Comparison of ENCODE assay signal across 8 cellular contexts in the genomic region with DNA sequence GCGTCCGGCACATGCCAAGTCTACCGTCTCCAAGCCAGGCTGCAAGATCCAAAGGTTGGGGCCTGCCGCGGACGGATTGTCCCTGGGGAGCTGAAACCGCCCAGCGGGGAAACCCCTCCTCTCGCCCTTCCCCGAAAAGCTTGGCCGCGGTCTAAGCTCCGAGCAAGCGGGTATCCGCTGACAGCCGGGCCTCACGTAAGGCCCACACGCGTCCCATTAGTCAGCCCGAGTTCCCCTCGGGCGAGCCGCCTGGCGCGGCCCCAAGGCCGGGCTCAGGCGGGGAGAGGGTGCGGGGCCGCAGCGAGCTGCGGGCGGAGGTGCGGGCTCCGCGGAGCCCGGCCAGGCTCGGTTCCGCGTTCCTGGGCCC. TPM values are rescaled to one million over a fixed set of nuclear protein-coding genes. Genes with fewer than 3 reads are reported as not detected.
DNase-seq lines count a peak whose midpoint lies in the region; ATAC-seq lines count a peak whose summit lies in the region.

No MANE protein-coding gene starts in this region.

- intact Hi-C loops in activated T-helper 1 cell treated with anti-CD3 and anti-CD28 coated beads, Interleukin-12 subunit alpha, Interleukin-12 subunit beta, Interleukin-2, Interleukin-4 antibody, amounts not matched to agents 30 ng/mL and 10 ng/mL and 1 ng/mL, durations not matched to agents 14 hours and 24 hours and 36 hours (cut with micrococcal nuclease) = loop anchor here (5.0 kb wide), 2 partner anchors 163 to 1302 kb away; partner anchors contain the start of gene MID1IP1

- H3K9me3 Mint-ChIP-seq in activated T-helper 1 cell treated with anti-CD3 and anti-CD28 coated beads, Interleukin-12 subunit alpha, Interleukin-12 subunit beta, Interleukin-2, Interleukin-4 antibody, amounts not matched to agents 30 ng/mL and 10 ng/mL and 1 ng/mL, durations not matched to agents 14 hours and 24 hours and 36 hours = no peaks in the 10 kb centered on the region
- no peaks in the 10 kb centered on the region for H3K9me3 Mint-ChIP-seq in stimulated activated memory B cell treated with anti-CD40 and anti-IgM and Interleukin-4, amounts not matched to agents 10 μg/mL and 1 μg/mL and 100 μg/mL, for 72 hours

- peak overlapping the region; percentile 29 for H3K4me3 ChIP-seq in iPS-11a (ENCODE audit: low read depth, low read length)

- no peaks in the 10 kb centered on the region for H3K36me3 Mint-ChIP-seq in activated T-helper 1 cell treated with anti-CD3 and anti-CD28 coated beads, Interleukin-12 subunit alpha, Interleukin-12 subunit beta, Interleukin-2, Interleukin-4 antibody, amounts not matched to agents 30 ng/mL and 10 ng/mL and 1 ng/mL, durations not matched to agents 14 hours and 24 hours and 36 hours (ENCODE audit: low read depth)
- H3K36me3 Mint-ChIP-seq in stimulated activated memory B cell treated with anti-CD40 and anti-IgM and Interleukin-4, amounts not matched to agents 10 μg/mL and 1 μg/mL and 100 μg/mL, for 72 hours = no peaks in the 10 kb centered on the region

- peak; percentile 69 for DNase-seq in activated effector memory CD4-positive, alpha-beta T cell treated with anti-CD3 and anti-CD28 coated beads, Interleukin-2, amount 50 U/mL, for 16 hours
- no peak for DNase-seq in activated effector memory CD4-positive, alpha-beta T cell treated with Interleukin-2 at 50 U/mL for 16 hours
- DNase-seq in activated T-helper 1 cell treated with anti-CD3 and anti-CD28 coated beads, Interleukin-12 subunit alpha, Interleukin-12 subunit beta, Interleukin-2, Interleukin-4 antibody, amounts not matched to agents 30 ng/mL and 10 ng/mL and 1 ng/mL, durations not matched to agents 14 hours and 24 hours and 36 hours (ENCODE audit: low spot score) = no peak
- DNase-seq in NCI-H1105 treated with DMSO at 0.1 percent for 48 hours (lab: John Stamatoyannopoulos, UW) = no peak

- H3K4me3 Mint-ChIP-seq in activated T-helper 1 cell treated with anti-CD3 and anti-CD28 coated beads, Interleukin-12 subunit alpha, Interleukin-12 subunit beta, Interleukin-2, Interleukin-4 antibody, amounts not matched to agents 30 ng/mL and 10 ng/mL and 1 ng/mL, durations not matched to agents 14 hours and 24 hours and 36 hours = peak overlapping the region; percentile 47
- H3K4me3 Mint-ChIP-seq in stimulated activated memory B cell treated with anti-CD40 and anti-IgM and Interleukin-4, amounts not matched to agents 10 μg/mL and 1 μg/mL and 100 μg/mL, for 72 hours = peak overlapping the region; percentile 61

- H3K27ac Mint-ChIP-seq in activated T-helper 1 cell treated with anti-CD3 and anti-CD28 coated beads, Interleukin-12 subunit alpha, Interleukin-12 subunit beta, Interleukin-2, Interleukin-4 antibody, amounts not matched to agents 30 ng/mL and 10 ng/mL and 1 ng/mL, durations not matched to agents 14 hours and 24 hours and 36 hours = no peak overlapping the region
- no peak overlapping the region for H3K27ac Mint-ChIP-seq in stimulated activated memory B cell treated with anti-CD40 and anti-IgM and Interleukin-4, amounts not matched to agents 10 μg/mL and 1 μg/mL and 100 μg/mL, for 72 hours

- ATAC-seq in HG03521 (IDR thresholded peaks at IDR 0.05; ENCODE audit: unreplicated experiment) (peak; percentile 31), HG02938 (IDR thresholded peaks at IDR 0.05; ENCODE audit: unreplicated experiment) (no peak)
- peak; percentile 73 for ATAC-seq in stimulated activated memory B cell treated with anti-CD40 and anti-IgM and Interleukin-4, amounts not matched to agents 10 μg/mL and 1 μg/mL and 100 μg/mL, for 72 hours

- H3K4me1 Mint-ChIP-seq in activated T-helper 1 cell treated with anti-CD3 and anti-CD28 coated beads, Interleukin-12 subunit alpha, Interleukin-12 subunit beta, Interleukin-2, Interleukin-4 antibody, amounts not matched to agents 30 ng/mL and 10 ng/mL and 1 ng/mL, durations not matched to agents 14 hours and 24 hours and 36 hours (ENCODE audit: low read depth) = peaks cover 6% of the 10 kb centered on the region
- H3K4me1 Mint-ChIP-seq in stimulated activated memory B cell treated with anti-CD40 and anti-IgM and Interleukin-4, amounts not matched to agents 10 μg/mL and 1 μg/mL and 100 μg/mL, for 72 hours = peaks cover 17% of the 10 kb centered on the region

- peaks cover 3% of the 10 kb centered on the region for H3K27me3 Mint-ChIP-seq in activated T-helper 1 cell treated with anti-CD3 and anti-CD28 coated beads, Interleukin-12 subunit alpha, Interleukin-12 subunit beta, Interleukin-2, Interleukin-4 antibody, amounts not matched to agents 30 ng/mL and 10 ng/mL and 1 ng/mL, durations not matched to agents 14 hours and 24 hours and 36 hours (ENCODE audit: insufficient read depth)
- no peaks in the 10 kb centered on the region for H3K27me3 Mint-ChIP-seq in stimulated activated memory B cell treated with anti-CD40 and anti-IgM and Interleukin-4, amounts not matched to agents 10 μg/mL and 1 μg/mL and 100 μg/mL, for 72 hours

RNA-seq across cellular contexts. Expression of gene BCOR, which starts 6.9 kb away (rescaled TPM):
- 65.2 and 72.0 TPM in 2 replicates for total RNA-seq in activated T-helper 1 cell treated with anti-CD3 and anti-CD28 coated beads, Interleukin-12 subunit alpha, Interleukin-12 subunit beta, Interleukin-2, Interleukin-4 antibody, amounts not matched to agents 30 ng/mL and 10 ng/mL and 1 ng/mL, durations not matched to agents 14 hours and 24 hours and 36 hours
